25 cellular contexts compared by ENCODE assay signal in the genomic region with DNA sequence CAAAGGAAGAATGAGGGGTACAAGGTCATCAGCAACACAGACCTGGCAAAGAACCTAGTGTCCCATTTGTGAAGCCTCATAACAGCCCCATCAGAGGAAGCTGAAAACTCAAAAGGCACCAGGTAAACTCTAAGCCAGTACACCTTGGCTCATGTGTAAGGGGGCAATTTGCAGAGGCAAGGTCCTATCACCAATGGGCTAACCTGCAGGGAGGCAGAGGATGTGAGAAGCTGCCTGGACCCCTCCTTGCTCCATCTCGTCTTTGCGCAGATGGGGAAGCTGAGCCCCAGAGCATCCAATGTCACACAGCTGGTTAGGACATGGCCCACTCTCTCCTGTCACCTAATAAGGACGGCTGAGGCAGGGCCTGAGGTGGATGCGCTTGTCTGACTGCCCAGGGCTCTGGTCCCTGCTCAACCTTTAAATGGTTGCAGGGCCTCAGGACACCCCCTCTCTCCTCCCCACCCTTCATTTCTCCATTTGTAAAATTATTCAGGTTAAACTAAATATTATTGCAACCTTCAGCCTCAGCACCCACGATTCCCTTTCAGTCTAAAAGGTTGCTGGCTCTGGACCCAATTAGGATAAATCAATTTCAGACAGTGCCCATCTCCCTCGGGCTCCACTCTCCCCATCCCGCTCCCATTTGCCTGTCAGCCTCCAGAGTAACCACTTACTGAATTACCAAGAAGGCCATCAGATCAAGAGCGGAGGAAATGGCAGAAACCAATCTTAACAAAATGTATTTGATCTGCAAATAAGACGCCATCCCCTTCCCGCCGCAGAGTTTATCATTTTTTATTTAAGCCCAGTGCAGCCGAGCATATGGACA.
"Had no signal": no experiment of that assay in that cellular context is flagged by ENCODE, and none has a peak within 500 bp of the region (broad histone marks: within the 10 kb centered on the region; RNA-seq: fewer than 3 reads in every experiment).

No MANE protein-coding gene starts in this region.

- H3K36me3 ChIP-seq: breast epithelium had no signal

- H3K4me3 Mint-ChIP-seq: activated CD8-positive, alpha-beta T cell treated with anti-CD3 and anti-CD28 coated beads, Interleukin-2, amount 10 ng/mL, durations not matched to agents 7 days and 5 days; activated naive CD4-positive, alpha-beta T cell treated with anti-CD3 and anti-CD28 coated beads, Interleukin-2, amount 10 ng/mL, durations not matched to agents 7 days and 5 days; activated naive CD8-positive, alpha-beta T cell treated with anti-CD3 and anti-CD28 coated beads for 36 hours; IgD-negative memory B cell; T-helper 17 cell; WTC11 had no signal

- H3K27ac Mint-ChIP-seq: activated CD8-positive, alpha-beta T cell treated with anti-CD3 and anti-CD28 coated beads, Interleukin-2, amount 10 ng/mL, durations not matched to agents 7 days and 5 days; activated naive CD4-positive, alpha-beta T cell treated with anti-CD3 and anti-CD28 coated beads, Interleukin-2, amount 10 ng/mL, durations not matched to agents 7 days and 5 days; activated naive CD8-positive, alpha-beta T cell treated with anti-CD3 and anti-CD28 coated beads for 36 hours; IgD-negative memory B cell; T-helper 17 cell; WTC11 had no signal

- H3K4me1 ChIP-seq: breast epithelium had no signal

- ATAC-seq: activated CD8-positive, alpha-beta T cell treated with anti-CD3 and anti-CD28 coated beads, Interleukin-2, amount 10 ng/mL, durations not matched to agents 7 days and 5 days; PC-3; T-helper 17 cell; WTC11 had no signal

- H3K9me3 Mint-ChIP-seq: activated naive CD4-positive, alpha-beta T cell treated with anti-CD3 and anti-CD28 coated beads, Interleukin-2, amount 10 ng/mL, durations not matched to agents 7 days and 5 days; activated naive CD8-positive, alpha-beta T cell treated with anti-CD3 and anti-CD28 coated beads for 36 hours had no signal

- DNase-seq: activated CD4-positive, alpha-beta T cell treated with anti-CD3 and anti-CD28 coated beads for 48 hours; activated CD4-positive, alpha-beta T cell treated with anti-CD3 and anti-CD28 coated beads, Interleukin-2, amount 50 U/mL, for 4 hours; activated CD4-positive, CD25-positive, alpha-beta regulatory T cell treated with anti-CD3 and anti-CD28 coated beads, Interleukin-2, amount 50 U/mL, for 72 hours; activated CD8-positive, alpha-beta memory T cell treated with anti-CD3 and anti-CD28 coated beads, Interleukin-2, amount 50 U/mL, for 48 hours; activated CD8-positive, alpha-beta T cell treated with anti-CD3 and anti-CD28 coated beads, Interleukin-2, amount 10 ng/mL, durations not matched to agents 7 days and 5 days; activated gamma-delta T cell treated with Interleukin-2 at 50 U/mL for 16 hours; activated naive CD4-positive, alpha-beta T cell treated with anti-CD3 and anti-CD28 coated beads, Interleukin-2, amount 10 ng/mL, durations not matched to agents 7 days and 5 days; activated naive CD8-positive, alpha-beta T cell treated with anti-CD3 and anti-CD28 coated beads for 36 hours; activated T-cell treated with anti-CD3 and anti-CD28 coated beads, Interleukin-2, amount 50 U/mL, for 1 hour; caudate nucleus; KG1; NCI-H1048; NCI-H146; NCI-H187 treated with DMSO at 0.1 percent for 48 hours; NCI-H2081 treated with DMSO at 0.1 percent for 48 hours; NCI-H446; NCI-H524; PC-3; SIG-M5; T-helper 17 cell; T-helper 9 cell had no signal

- H3K27me3 ChIP-seq: breast epithelium had no signal

- H3K36me3 Mint-ChIP-seq: activated naive CD4-positive, alpha-beta T cell treated with anti-CD3 and anti-CD28 coated beads, Interleukin-2, amount 10 ng/mL, durations not matched to agents 7 days and 5 days; activated naive CD8-positive, alpha-beta T cell treated with anti-CD3 and anti-CD28 coated beads for 36 hours; WTC11 had no signal

- H3K27me3 Mint-ChIP-seq: activated naive CD4-positive, alpha-beta T cell treated with anti-CD3 and anti-CD28 coated beads, Interleukin-2, amount 10 ng/mL, durations not matched to agents 7 days and 5 days; activated naive CD8-positive, alpha-beta T cell treated with anti-CD3 and anti-CD28 coated beads for 36 hours had no signal

- H3K4me3 ChIP-seq: breast epithelium, SK-N-MC had no signal

- H3K4me1 Mint-ChIP-seq: activated naive CD8-positive, alpha-beta T cell treated with anti-CD3 and anti-CD28 coated beads for 36 hours; T-helper 17 cell; WTC11 had no signal

- H3K27ac ChIP-seq: breast epithelium, SK-N-MC had no signal
